Comparison of ENCODE assay signal across 11 cellular contexts in genomic region chr4:156962551-156962974, GRCh38. TPM values are rescaled to one million over a fixed set of nuclear protein-coding genes. Genes with fewer than 3 reads are reported as not detected.
DNase-seq lines count a peak whose midpoint lies in the region; ATAC-seq, FAIRE-seq and TF ChIP-seq lines count a peak whose summit lies in the region.
"Had no signal": no experiment of that assay in that cellular context is flagged by ENCODE, and none has a peak within 500 bp of the region (broad histone marks: within the 10 kb centered on the region; RNA-seq: fewer than 3 reads in every experiment).

No MANE protein-coding gene starts in this region.

- peaks cover 24% of the 10 kb centered on the region for H3K36me3 Mint-ChIP-seq in HFFc6 (ENCODE audit: low read depth)

- H3K27me3 ChIP-seq in bronchial epithelial cell (ENCODE audit: control insufficient read depth, insufficient read depth, low read length): no peaks in the 10 kb centered on the region
- no peaks in the 10 kb centered on the region for H3K27me3 ChIP-seq in small intestine (ENCODE audit: control insufficient read depth in 2 of 2, insufficient read depth in 2 of 2, low read length in 2 of 2)
- H3K27me3 ChIP-seq: SJCRH30 had no signal

- H3K27ac Mint-ChIP-seq in HFFc6: peak overlapping the region; percentile 78
- H3K27ac Mint-ChIP-seq: activated CD4-positive, alpha-beta memory T cell treated with anti-CD3 and anti-CD28 coated beads, Interleukin-2, amount 10 ng/mL, durations not matched to agents 7 days and 5 days had no signal

- H3K4me3 ChIP-seq in bronchial epithelial cell (ENCODE audit: low read depth, low read length) (no peak overlapping the region), small intestine (ENCODE audit: low read depth in 1 of 2, low read length in 2 of 2) (no peak overlapping the region)
- H3K4me3 ChIP-seq: SJCRH30 had no signal

- WGBS in small intestine, 3 donors: 28 to 41% (median 36%) methylated on average over 3 of the region's 3 CpGs

- peak overlapping the region; percentile 53 for H3K4me3 Mint-ChIP-seq in HFFc6
- H3K4me3 Mint-ChIP-seq: activated CD4-positive, alpha-beta memory T cell treated with anti-CD3 and anti-CD28 coated beads, Interleukin-2, amount 10 ng/mL, durations not matched to agents 7 days and 5 days had no signal

- DNase-seq in HFFc6 (peak; percentile 93), bronchial epithelial cell (ENCODE audit: low read depth) (peak; percentile 69), kidney tubule cell (ENCODE audit: low spot score) (peak; percentile 85), small intestine (peak; percentile 5), DMS79 treated with DMSO at 0.1 percent for 48 hours (lab: John Stamatoyannopoulos, UW) (no peak), MV-4-11 (lab: John Stamatoyannopoulos, UW) (no peak)
- DNase-seq: activated CD4-positive, alpha-beta memory T cell treated with anti-CD3 and anti-CD28 coated beads, Interleukin-2, amount 10 ng/mL, durations not matched to agents 7 days and 5 days; NCI-H2107; SJCRH30 had no signal

- FAIRE-seq in bronchial epithelial cell (lab: Jason Lieb, UNC) (no peak), small intestine (lab: Jason Lieb, UNC) (no peak)

- H3K36me3 ChIP-seq in bronchial epithelial cell (ENCODE audit: control insufficient read depth, insufficient read depth, low read length): no peaks in the 10 kb centered on the region
- no peaks in the 10 kb centered on the region for H3K36me3 ChIP-seq in small intestine (ENCODE audit: control insufficient read depth in 2 of 2, insufficient read depth in 2 of 2, low read length in 2 of 2)
- H3K36me3 ChIP-seq: SJCRH30 had no signal

- no peak for ATAC-seq in GM21717 (IDR thresholded peaks at IDR 0.05; ENCODE audit: unreplicated experiment)
- no peak for ATAC-seq in GM21786 (IDR thresholded peaks at IDR 0.05; ENCODE audit: unreplicated experiment)

- TF ChIP-seq CTCF in HFFc6 (IDR thresholded peaks at IDR 0.05) (no peak), bronchial epithelial cell (IDR thresholded peaks at IDR 0.05; ENCODE audit: insufficient read depth, low read length, severe bottlenecking) (no peak)

- H3K27me3 Mint-ChIP-seq in HFFc6 (ENCODE audit: insufficient read depth): no peaks in the 10 kb centered on the region
- H3K27me3 Mint-ChIP-seq: activated CD4-positive, alpha-beta memory T cell treated with anti-CD3 and anti-CD28 coated beads, Interleukin-2, amount 10 ng/mL, durations not matched to agents 7 days and 5 days had no signal

- H3K27ac ChIP-seq in small intestine (ENCODE audit: low read depth in 1 of 2, low read length in 1 of 2): no peak overlapping the region
- H3K27ac ChIP-seq: SJCRH30 had no signal

- no peaks in the 10 kb centered on the region for H3K9me3 Mint-ChIP-seq in HFFc6
- H3K9me3 Mint-ChIP-seq: activated CD4-positive, alpha-beta memory T cell treated with anti-CD3 and anti-CD28 coated beads, Interleukin-2, amount 10 ng/mL, durations not matched to agents 7 days and 5 days had no signal

- H3K4me1 Mint-ChIP-seq in HFFc6 (ENCODE audit: low read depth): peaks cover 91% of the 10 kb centered on the region
- H3K4me1 Mint-ChIP-seq: activated CD4-positive, alpha-beta memory T cell treated with anti-CD3 and anti-CD28 coated beads, Interleukin-2, amount 10 ng/mL, durations not matched to agents 7 days and 5 days had no signal

- no peaks in the 10 kb centered on the region for H3K4me1 ChIP-seq in small intestine (ENCODE audit: control insufficient read depth in 2 of 2, insufficient read depth in 1 of 2, low read depth in 1 of 2, low read length in 1 of 2)
- H3K4me1 ChIP-seq: SJCRH30 had no signal

- H3K9me3 ChIP-seq in small intestine (ENCODE audit: control insufficient read depth, low read depth): no peaks in the 10 kb centered on the region
- H3K9me3 ChIP-seq: SJCRH30 had no signal

RNA-seq across cellular contexts. Expression of gene PDGFC, which starts 9.0 kb away (rescaled TPM):
- total RNA-seq in HFFc6 (2021; fragmentation: NEBNext Ultra II Directional; extraction: Animal tissue kit (Norgen Biotek cat#: 25700)): 100 to 1,000 TPM in 1 of 6 experiments, 10 to 100 TPM in 5; 71.5 to 112 (median 76.1) TPM
- total RNA-seq in bronchial epithelial cell: 38.7 and 52.2 TPM in 2 replicates
- polyA plus RNA-seq in small intestine: 1 to 10 TPM; 2.4 to 3.9 (median 2.5) TPM
- total RNA-seq: activated CD4-positive, alpha-beta memory T cell treated with anti-CD3 and anti-CD28 coated beads, Interleukin-2, amount 10 ng/mL, durations not matched to agents 7 days and 5 days had no signal

Comparison
In these comparisons a context has a peak if more than half of its experiments do, and no peak if none do; other contexts are left out.
1. DNase-seq: peak in HFFc6 (single experiment), bronchial epithelial cell (single experiment), kidney tubule cell (single experiment) and small intestine (single experiment); none in DMS79 treated with DMSO at 0.1 percent for 48 hours (single experiment) and MV-4-11 (single experiment).